In the genomic region with DNA sequence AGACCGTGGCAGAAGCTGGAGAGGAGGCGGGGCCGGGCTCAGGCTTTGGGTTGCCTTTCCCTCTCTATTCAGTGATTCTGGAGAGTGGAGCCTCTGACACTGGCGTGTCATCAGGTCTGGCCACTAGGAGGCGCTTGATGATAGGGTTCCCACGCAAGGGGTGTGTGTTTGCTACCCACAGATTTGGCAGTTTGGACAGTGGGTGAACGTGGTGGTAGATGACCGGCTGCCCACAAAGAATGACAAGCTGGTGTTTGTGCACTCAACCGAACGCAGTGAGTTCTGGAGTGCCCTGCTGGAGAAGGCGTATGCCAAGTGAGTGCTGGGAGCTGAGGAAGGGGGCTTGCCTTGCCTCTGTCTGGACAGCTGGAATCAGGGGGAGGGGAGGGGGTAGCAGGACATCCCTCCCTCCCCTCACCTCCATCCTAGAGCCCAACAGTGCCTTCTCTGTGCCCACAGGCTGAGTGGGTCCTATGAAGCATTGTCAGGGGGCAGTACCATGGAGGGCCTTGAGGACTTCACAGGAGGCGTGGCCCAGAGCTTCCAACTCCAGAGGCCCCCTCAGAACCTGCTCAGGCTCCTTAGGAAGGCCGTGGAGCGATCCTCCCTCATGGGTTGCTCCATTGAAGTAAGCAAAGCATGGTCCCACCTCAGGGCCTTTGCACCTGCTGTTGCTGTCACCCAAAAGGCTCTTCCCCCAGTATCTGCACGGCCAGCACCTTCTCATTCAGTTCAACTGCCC, we compare ENCODE assay signal across 8 cellular contexts. TPM values are rescaled to one million over a fixed set of nuclear protein-coding genes. Genes with fewer than 3 reads are reported as not detected.
DNase-seq lines count a peak whose midpoint lies in the region; ATAC-seq and TF ChIP-seq lines count a peak whose summit lies in the region.

No MANE protein-coding gene starts in this region.

- H3K4me1 ChIP-seq in A673 (ENCODE audit: insufficient read depth, low read length, poor library complexity, severe bottlenecking) = no peaks in the 10 kb centered on the region

- H3K9me3 ChIP-seq in A673 (ENCODE audit: low read depth, low read length, poor library complexity, severe bottlenecking) = no peaks in the 10 kb centered on the region

- peak; percentile 49 for ATAC-seq in HG03196 (IDR thresholded peaks at IDR 0.05; ENCODE audit: unreplicated experiment)

- POLR2A ChIA-PET in A673 (lab: Charles Lee; ENCODE audit: low non-redundant PET) = interaction anchor here (0.5 kb wide), 1 partner anchor 79 kb away, joined by 3 read pairs; no protein-coding TSS in a partner anchor

- CTCF ChIA-PET in A673 (lab: Charles Lee) = interaction anchor here (0.5 to 1.3 kb wide), 5 partner anchors 15 to 238 kb away, joined by 3 to 7 read pairs (median 4); a partner anchor contains a TSS

- TF ChIP-seq CTCF in A673 (conservative IDR thresholded peaks at IDR 0.05; ENCODE audit: low read depth, low read length) = peak; percentile 97
- peak; percentile 89 for TF ChIP-seq CTCF in GM13976 (IDR thresholded peaks at IDR 0.05; ENCODE audit: borderline replicate concordance, control extremely low read depth, extremely low read depth, insufficient read depth, missing control alignments)

- in situ Hi-C loops in GM13976 (cut with MboI; ENCODE audit: low sequenced_read_pairs, unreplicated experiment) = loop anchor here (5.0 kb wide), 1 partner anchor 59 kb away; no protein-coding TSS in a partner anchor

- BruUV-seq in A673 (replicated peaks; lab: Mats Ljungman, UMichigan) = no TSS peak

- H3K36me3 ChIP-seq in A673 (ENCODE audit: insufficient read depth, low read length, poor library complexity, severe bottlenecking) = no peaks in the 10 kb centered on the region

- intact Hi-C loops in A673 (cut with micrococcal nuclease; ENCODE audit: unreplicated experiment) = loop anchor here (1.0 to 2.0 kb wide), 2 partner anchors 65 to 166 kb away; no protein-coding TSS in a partner anchor

- H3K27me3 ChIP-seq in A673 (replicated peaks; ENCODE audit: insufficient read depth, low read depth, low read length, poor library complexity) = no peaks in the 10 kb centered on the region

- H3K27ac ChIP-seq in A673 (ENCODE audit: low read depth, low read length, poor library complexity, severe bottlenecking) = no peak overlapping the region

- no peak overlapping the region for H3K4me3 ChIP-seq in A673 (ENCODE audit: low read depth, low read length, poor library complexity, severe bottlenecking)

- DNase-seq in A673 (ENCODE audit: low spot score) (peak; percentile 85), GM13976 (ENCODE audit: low spot score) (peak; percentile 90), NCI-H748 (lab: John Stamatoyannopoulos, UW; ENCODE audit: unreplicated experiment) (peak; percentile 86), dermis microvascular lymphatic vessel endothelial cell (ENCODE audit: low read depth in 2 of 2) (peak; percentile 51 to 75), medulla oblongata (ENCODE audit: extremely low spot score) (peak; percentile 87)
- peak; percentile 79 for DNase-seq in activated CD4-positive, alpha-beta T cell treated with anti-CD3 and anti-CD28 coated beads, Interleukin-2, amount 50 U/mL, for 1 hour
- DNase-seq in stimulated activated CD8-positive, alpha-beta memory T cell treated with anti-CD3 and anti-CD28 coated beads, Interleukin-15, amount 100 ng/mL, for 1 hour (ENCODE audit: low read depth) = peak; percentile 69

RNA-seq across cellular contexts. Expression of a gene that starts 14.3 kb away (rescaled TPM):
- total RNA-seq in A673 (2021) = not detected in 2 replicates
- 0.76 and 1.9 TPM in 2 replicates for total RNA-seq in dermis microvascular lymphatic vessel endothelial cell

RNA-seq across cellular contexts. Expression of a gene that starts 43.8 kb away (rescaled TPM):
- 0.81 TPM in 1 of 2 replicates, not detected in the other for total RNA-seq in A673 (2021)
- total RNA-seq in dermis microvascular lymphatic vessel endothelial cell = 0.13 TPM in 1 of 2 replicates, not detected in the other

RNA-seq across cellular contexts. Expression of a gene that starts 45.6 kb away (rescaled TPM):
- 32.0 and 34.2 TPM in 2 replicates for total RNA-seq in A673 (2021)
- 10.5 and 21.7 TPM in 2 replicates for total RNA-seq in dermis microvascular lymphatic vessel endothelial cell

RNA-seq across cellular contexts. Expression of a gene that starts 45.7 kb away (rescaled TPM):
- total RNA-seq in A673 (2021) (78.8 and 80.4 TPM in 2 replicates), dermis microvascular lymphatic vessel endothelial cell (52.6 and 57.9 TPM in 2 replicates)

RNA-seq across cellular contexts. Expression of a gene that starts 50.5 kb away (rescaled TPM):
- total RNA-seq in A673 (2021) (92.5 and 108 TPM in 2 replicates), dermis microvascular lymphatic vessel endothelial cell (27.3 and 37.0 TPM in 2 replicates)
